1 cellular context compared by ENCODE assay signal in the genomic region with DNA sequence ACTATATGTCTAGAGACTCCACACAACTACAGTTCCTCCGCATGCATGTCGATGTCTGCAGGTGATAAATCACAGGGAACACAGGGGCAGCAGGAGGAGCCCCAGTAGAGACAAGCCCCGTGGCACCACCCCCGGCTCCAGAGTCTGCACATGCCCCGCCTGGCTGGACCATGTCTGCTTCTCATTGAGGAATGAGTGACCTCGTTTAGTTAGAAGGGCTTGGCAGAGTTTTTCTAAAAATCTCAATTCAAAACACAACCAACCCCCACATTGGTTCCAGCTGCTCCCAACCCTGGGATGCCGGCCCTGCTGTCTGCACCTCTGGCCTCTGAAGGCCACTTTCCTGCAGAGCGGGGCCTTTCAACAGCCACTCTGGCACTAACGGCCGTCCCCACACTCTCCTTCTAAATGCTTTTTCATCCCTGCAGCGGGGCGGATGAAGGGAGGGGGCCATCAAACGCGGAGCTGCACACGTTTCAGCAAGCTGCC.
TF ChIP-seq lines count a peak whose summit lies in the region.

No MANE protein-coding gene starts in this region.

TF ChIP-seq in WTC11, 78 proteins besides CTCF, POLR2A, EP300 and RAD21 (continued from another document):
- TF ChIP-seq, protein P1, sequence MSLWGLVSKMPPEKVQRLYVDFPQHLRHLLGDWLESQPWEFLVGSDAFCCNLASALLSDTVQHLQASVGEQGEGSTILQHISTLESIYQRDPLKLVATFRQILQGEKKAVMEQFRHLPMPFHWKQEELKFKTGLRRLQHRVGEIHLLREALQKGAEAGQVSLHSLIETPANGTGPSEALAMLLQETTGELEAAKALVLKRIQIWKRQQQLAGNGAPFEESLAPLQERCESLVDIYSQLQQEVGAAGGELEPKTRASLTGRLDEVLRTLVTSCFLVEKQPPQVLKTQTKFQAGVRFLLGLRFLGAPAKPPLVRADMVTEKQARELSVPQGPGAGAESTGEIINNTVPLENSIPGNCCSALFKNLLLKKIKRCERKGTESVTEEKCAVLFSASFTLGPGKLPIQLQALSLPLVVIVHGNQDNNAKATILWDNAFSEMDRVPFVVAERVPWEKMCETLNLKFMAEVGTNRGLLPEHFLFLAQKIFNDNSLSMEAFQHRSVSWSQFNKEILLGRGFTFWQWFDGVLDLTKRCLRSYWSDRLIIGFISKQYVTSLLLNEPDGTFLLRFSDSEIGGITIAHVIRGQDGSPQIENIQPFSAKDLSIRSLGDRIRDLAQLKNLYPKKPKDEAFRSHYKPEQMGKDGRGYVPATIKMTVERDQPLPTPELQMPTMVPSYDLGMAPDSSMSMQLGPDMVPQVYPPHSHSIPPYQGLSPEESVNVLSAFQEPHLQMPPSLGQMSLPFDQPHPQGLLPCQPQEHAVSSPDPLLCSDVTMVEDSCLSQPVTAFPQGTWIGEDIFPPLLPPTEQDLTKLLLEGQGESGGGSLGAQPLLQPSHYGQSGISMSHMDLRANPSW (CRISPR knock-in tag; conservative IDR thresholded peaks at IDR 0.05; ENCODE audit: low read depth) = no peak
- no peak for TF ChIP-seq ZNF121 (CRISPR knock-in tag; IDR thresholded peaks at IDR 0.05)
- TF ChIP-seq NR3C1 (CRISPR knock-in tag; conservative IDR thresholded peaks at IDR 0.05; ENCODE audit: low read depth) = no peak
- no peak for TF ChIP-seq EMX1 (CRISPR knock-in tag; IDR thresholded peaks at IDR 0.05)
- TF ChIP-seq GRHL2 (CRISPR knock-in tag; IDR thresholded peaks at IDR 0.05; ENCODE audit: insufficient replicate concordance, severe bottlenecking) = no peak
- no peak for TF ChIP-seq MXD4 (CRISPR knock-in tag; IDR thresholded peaks at IDR 0.05; ENCODE audit: borderline replicate concordance)
- no peak for TF ChIP-seq CREM (CRISPR knock-in tag; IDR thresholded peaks at IDR 0.05)
- TF ChIP-seq ZNF138 (CRISPR knock-in tag; conservative IDR thresholded peaks at IDR 0.05) = no peak
- no peak for TF ChIP-seq SP1 (CRISPR knock-in tag; conservative IDR thresholded peaks at IDR 0.05)
- no peak for TF ChIP-seq IRF1 (CRISPR knock-in tag; IDR thresholded peaks at IDR 0.05)
- TF ChIP-seq TEAD4 (CRISPR knock-in tag; IDR thresholded peaks at IDR 0.05) = no peak
